In the genomic region with DNA sequence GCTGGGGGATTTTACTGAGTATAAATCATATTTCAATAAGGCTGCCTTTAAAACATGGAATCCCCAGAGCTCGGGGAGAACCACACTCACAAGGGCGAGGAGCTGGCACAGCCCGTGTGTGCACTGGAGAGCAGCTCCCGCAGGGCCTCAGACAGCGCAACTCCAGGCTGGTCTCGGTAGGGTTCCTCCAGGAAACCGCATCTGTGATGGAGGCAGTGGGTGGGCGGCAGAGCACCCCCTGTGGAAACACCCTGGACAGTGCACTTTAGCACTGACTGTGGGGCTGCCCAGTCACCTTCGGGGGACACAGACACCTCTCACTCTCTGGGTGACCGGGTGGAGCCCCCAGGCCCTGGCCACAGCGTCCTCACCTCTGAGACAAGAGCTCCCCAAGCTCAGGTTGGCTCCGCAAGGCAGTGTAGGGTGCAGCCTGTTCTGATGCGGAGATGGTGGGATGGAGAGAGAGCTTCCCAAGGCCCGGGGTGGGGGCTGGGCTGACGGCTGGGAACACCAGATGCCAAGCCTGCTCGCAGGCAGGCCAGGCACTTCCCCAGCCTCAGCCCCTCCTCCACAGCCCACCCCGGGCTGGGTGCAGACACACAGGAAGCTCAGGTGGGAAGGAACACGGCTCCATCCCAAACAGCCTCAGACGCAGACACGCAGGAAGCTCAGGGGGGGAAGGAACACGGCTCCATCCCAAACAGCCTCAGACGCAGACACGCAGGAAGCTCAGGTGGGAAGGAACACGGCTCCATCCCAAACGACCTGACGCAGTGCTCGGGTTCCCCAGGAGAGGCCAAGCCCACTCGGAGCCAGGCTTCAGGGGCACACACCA, we compare ENCODE assay signal across 18 cellular contexts.
DNase-seq lines count a peak whose midpoint lies in the region; ATAC-seq and TF ChIP-seq lines count a peak whose summit lies in the region.
"Had no signal": no experiment of that assay in that cellular context is flagged by ENCODE, and none has a peak within 500 bp of the region (broad histone marks: within the 10 kb centered on the region; RNA-seq: fewer than 3 reads in every experiment).

No MANE protein-coding gene starts in this region.

- H3K27ac Mint-ChIP-seq in CD4-positive, alpha-beta memory T cell: peak overlapping the region in 1 of 7 donors; percentile 66
- H3K27ac Mint-ChIP-seq: activated T-helper 1 cell treated with anti-CD3 and anti-CD28 coated beads, Interleukin-12 subunit alpha, Interleukin-12 subunit beta, Interleukin-2, Interleukin-4 antibody, amounts not matched to agents 30 ng/mL and 10 ng/mL and 1 ng/mL, durations not matched to agents 14 hours and 24 hours and 36 hours; immature natural killer cell; mesothelial cell of epicardium had no signal

- no peak for TF ChIP-seq CTCF in OCI-LY1 (IDR thresholded peaks at IDR 0.05; ENCODE audit: low read length)
- TF ChIP-seq CTCF in heart right ventricle (IDR thresholded peaks at IDR 0.05): no peak
- TF ChIP-seq CTCF in osteoblast (IDR thresholded peaks at IDR 0.05; ENCODE audit: extremely low read depth, low read depth, low read length): no peak

- H3K4me3 ChIP-seq in BLaER1 treated with 17β-estradiol and CSF1 and Interleukin-3, amounts not matched to agents 10 nM and 100 nM: no peak overlapping the region; a peak in 2 of 20 replicates
- H3K4me3 ChIP-seq in OCI-LY1 (ENCODE audit: low read depth, low read length, poor library complexity, severe bottlenecking) (no peak overlapping the region), heart right ventricle (no peak overlapping the region), osteoblast (ENCODE audit: insufficient read depth, low read length) (no peak overlapping the region)
- no peak overlapping the region for H3K4me3 ChIP-seq in CD4-positive, alpha-beta memory T cell (ENCODE audit: low read length in 2 of 2)
- H3K4me3 ChIP-seq: colonic mucosa, pancreas had no signal

- intact Hi-C loops in heart right ventricle (cut with DNase I): loop anchor here in 1 of 10 donors (10.0 kb wide), 1 partner anchor 64 kb away; no protein-coding TSS in a partner anchor
- intact Hi-C loops in CD4-positive, alpha-beta memory T cell (cut with micrococcal nuclease): no loop called here

- H3K79me2 ChIP-seq in OCI-LY1 (ENCODE audit: insufficient read depth, low read length): no peaks in the 10 kb centered on the region
- no peaks in the 10 kb centered on the region for H3K79me2 ChIP-seq in osteoblast (ENCODE audit: insufficient read depth, low read length)

- H3K4me1 ChIP-seq in BLaER1 treated with 17β-estradiol and CSF1 and Interleukin-3, amounts not matched to agents 10 nM and 100 nM: peaks cover 45 to 100% (median 100%) of the 10 kb centered on the region in 10 experiments
- H3K4me1 ChIP-seq in OCI-LY1 (ENCODE audit: insufficient read depth, low read length, severe bottlenecking): peaks cover 39% of the 10 kb centered on the region
- H3K4me1 ChIP-seq in heart right ventricle: peaks cover 0 to 36% (median 18%) of the 10 kb centered on the region in 9 donors
- H3K4me1 ChIP-seq in osteoblast (ENCODE audit: insufficient read depth, low read length): no peaks in the 10 kb centered on the region
- no peaks in the 10 kb centered on the region for H3K4me1 ChIP-seq in CD4-positive, alpha-beta memory T cell (ENCODE audit: insufficient read depth, low read length)
- H3K4me1 ChIP-seq: colonic mucosa, pancreas had no signal

- DNase-seq in heart right ventricle: no peak
- DNase-seq in osteoblast (ENCODE audit: insufficient read length, low spot score, missing footprints): peak; percentile 63
- no peak for DNase-seq in CD4-positive, alpha-beta memory T cell
- DNase-seq in activated CD4-positive, alpha-beta T cell treated with anti-CD3 and anti-CD28 coated beads for 48 hours: no peak
- DNase-seq: activated CD4-positive, alpha-beta T cell treated with anti-CD3 and anti-CD28 coated beads, Interleukin-2, amount 50 U/mL, for 48 hours; anterior cingulate cortex; colonic mucosa; immature natural killer cell; NCI-H1105; NCI-H446 treated with DMSO at 0.1 percent for 48 hours; T1000 had no signal

- no peak for ATAC-seq in heart right ventricle
- no peak for ATAC-seq in HG03097 (IDR thresholded peaks at IDR 0.05; ENCODE audit: low FRiP score, unreplicated experiment)
- ATAC-seq in HG03565 (IDR thresholded peaks at IDR 0.05; ENCODE audit: unreplicated experiment): no peak
- ATAC-seq: pancreas had no signal

- H3K4me3 Mint-ChIP-seq in CD4-positive, alpha-beta memory T cell: no peak overlapping the region
- H3K4me3 Mint-ChIP-seq: activated T-helper 1 cell treated with anti-CD3 and anti-CD28 coated beads, Interleukin-12 subunit alpha, Interleukin-12 subunit beta, Interleukin-2, Interleukin-4 antibody, amounts not matched to agents 30 ng/mL and 10 ng/mL and 1 ng/mL, durations not matched to agents 14 hours and 24 hours and 36 hours; immature natural killer cell; mesothelial cell of epicardium had no signal

- H3K36me3 Mint-ChIP-seq in CD4-positive, alpha-beta memory T cell: peaks cover 5 to 10% of the 10 kb centered on the region in 2 donors
- H3K36me3 Mint-ChIP-seq: mesothelial cell of epicardium had no signal

- H3K9me3 ChIP-seq in BLaER1 treated with 17β-estradiol and CSF1 and Interleukin-3, amounts not matched to agents 10 nM and 100 nM (replicated peaks in 1 of 11): no peaks in the 10 kb centered on the region
- H3K9me3 ChIP-seq in OCI-LY1 (ENCODE audit: low read length) (no peaks in the 10 kb centered on the region), heart right ventricle (no peaks in the 10 kb centered on the region), osteoblast (ENCODE audit: low read depth, low read length) (no peaks in the 10 kb centered on the region)
- no peaks in the 10 kb centered on the region for H3K9me3 ChIP-seq in CD4-positive, alpha-beta memory T cell (ENCODE audit: control insufficient read depth in 1 of 2, low read length in 2 of 2)
- H3K9me3 ChIP-seq: colonic mucosa, pancreas had no signal

- no peaks in the 10 kb centered on the region for H3K9me3 Mint-ChIP-seq in CD4-positive, alpha-beta memory T cell
- H3K9me3 Mint-ChIP-seq: activated T-helper 1 cell treated with anti-CD3 and anti-CD28 coated beads, Interleukin-12 subunit alpha, Interleukin-12 subunit beta, Interleukin-2, Interleukin-4 antibody, amounts not matched to agents 30 ng/mL and 10 ng/mL and 1 ng/mL, durations not matched to agents 14 hours and 24 hours and 36 hours; immature natural killer cell; mesothelial cell of epicardium had no signal

- peaks cover 0 to 75% (median 20%) of the 10 kb centered on the region in 11 experiments; a peak in 21 of 22 replicates for H3K27me3 ChIP-seq in BLaER1 treated with 17β-estradiol and CSF1 and Interleukin-3, amounts not matched to agents 10 nM and 100 nM
- no peaks in the 10 kb centered on the region for H3K27me3 ChIP-seq in OCI-LY1 (ENCODE audit: insufficient read depth, low read length)
- no peaks in the 10 kb centered on the region for H3K27me3 ChIP-seq in heart right ventricle
- no peaks in the 10 kb centered on the region for H3K27me3 ChIP-seq in osteoblast (ENCODE audit: insufficient read depth, low read length)
- no peaks in the 10 kb centered on the region for H3K27me3 ChIP-seq in CD4-positive, alpha-beta memory T cell (ENCODE audit: insufficient read depth, low read length)
- H3K27me3 ChIP-seq: colonic mucosa, pancreas had no signal

- POLR2A ChIA-PET in CD4-positive, alpha-beta memory T cell (lab: Charles Lee; ENCODE audit: partially characterized antibody): no interaction called here

- CTCF ChIA-PET in CD4-positive, alpha-beta memory T cell (lab: Charles Lee; ENCODE audit: partially characterized antibody): no interaction called here

- H2AFZ ChIP-seq in OCI-LY1 (ENCODE audit: low read length) (no peak overlapping the region), osteoblast (ENCODE audit: low read length) (no peak overlapping the region)

- H3K27ac ChIP-seq in BLaER1 treated with 17β-estradiol and CSF1 and Interleukin-3, amounts not matched to agents 10 nM and 100 nM: peak overlapping the region in 2 of 11 experiments; percentile 23 to 34; a peak in 3 of 22 replicates
- H3K27ac ChIP-seq in OCI-LY1 (ENCODE audit: low read depth, low read length, poor library complexity, severe bottlenecking) (peak overlapping the region; percentile 37), heart right ventricle (peak overlapping the region in 9 of 10 donors; percentile 74 to 94 (median 85)), osteoblast (ENCODE audit: low read depth, low read length) (no peak overlapping the region)
- H3K27ac ChIP-seq in CD4-positive, alpha-beta memory T cell (ENCODE audit: low read depth, low read length): no peak overlapping the region
- H3K27ac ChIP-seq: colonic mucosa, pancreas had no signal

- peaks cover 98 to 100% (median 100%) of the 10 kb centered on the region in 11 experiments for H4K20me1 ChIP-seq in BLaER1 treated with 17β-estradiol and CSF1 and Interleukin-3, amounts not matched to agents 10 nM and 100 nM
- H4K20me1 ChIP-seq in OCI-LY1 (ENCODE audit: insufficient read depth, low read length) (no peaks in the 10 kb centered on the region), osteoblast (ENCODE audit: insufficient read depth, low read length) (no peaks in the 10 kb centered on the region)

- H3K27me3 Mint-ChIP-seq in CD4-positive, alpha-beta memory T cell: no peaks in the 10 kb centered on the region

- H3K9me2 ChIP-seq in OCI-LY1 (ENCODE audit: low read depth, low read length): no peaks in the 10 kb centered on the region

- peaks cover 2 to 44% (median 22%) of the 10 kb centered on the region in 11 experiments; a peak in 17 of 22 replicates for H3K36me3 ChIP-seq in BLaER1 treated with 17β-estradiol and CSF1 and Interleukin-3, amounts not matched to agents 10 nM and 100 nM
- H3K36me3 ChIP-seq in OCI-LY1 (ENCODE audit: insufficient read depth, low read length) (peaks cover 27% of the 10 kb centered on the region), heart right ventricle (peaks cover 0 to 10% (median 0%) of the 10 kb centered on the region in 9 donors), osteoblast (ENCODE audit: insufficient read depth, low read length) (no peaks in the 10 kb centered on the region)
- H3K36me3 ChIP-seq in CD4-positive, alpha-beta memory T cell (ENCODE audit: insufficient read depth, low read length): no peaks in the 10 kb centered on the region
- H3K36me3 ChIP-seq: colonic mucosa, pancreas had no signal

- no peaks in the 10 kb centered on the region for H3F3A ChIP-seq in OCI-LY1 (ENCODE audit: insufficient read depth, low read length)

- H3K4me2 ChIP-seq in BLaER1 treated with 17β-estradiol and CSF1 and Interleukin-3, amounts not matched to agents 10 nM and 100 nM: peak overlapping the region; percentile 60 to 93 (median 87)
- H3K4me2 ChIP-seq in OCI-LY1 (ENCODE audit: low read length) (no peak overlapping the region), osteoblast (ENCODE audit: insufficient read depth, low read length) (no peak overlapping the region)

- H3K4me1 Mint-ChIP-seq in CD4-positive, alpha-beta memory T cell: peaks cover 1 to 9% (median 6%) of the 10 kb centered on the region in 4 donors

- 76 to 83% methylated on average over 27 to 28 of the region's 28 CpGs for WGBS in heart right ventricle, 2 donors

- H3K9ac ChIP-seq in BLaER1 treated with 17β-estradiol and CSF1 and Interleukin-3, amounts not matched to agents 10 nM and 100 nM: peak overlapping the region in 3 of 11 experiments; percentile 14 to 38 (median 37); a peak in 2 of 22 replicates
- H3K9ac ChIP-seq in OCI-LY1 (ENCODE audit: low read length): no peak overlapping the region

Comparison
In these comparisons a context has a peak if more than half of its experiments do, and no peak if none do; other contexts are left out.
1. H3K27ac ChIP-seq: peak in OCI-LY1 (single experiment) and heart right ventricle (9 of 10); none in osteoblast (single experiment) and CD4-positive, alpha-beta memory T cell (single experiment).
2. H3K4me2 ChIP-seq: peak in BLaER1 treated with 17β-estradiol and CSF1 and Interleukin-3, amounts not matched to agents 10 nM and 100 nM (11 of 11); none in OCI-LY1 (single experiment) and osteoblast (single experiment).